Comparison of ENCODE assay signal across 29 cellular contexts in the genomic region with DNA sequence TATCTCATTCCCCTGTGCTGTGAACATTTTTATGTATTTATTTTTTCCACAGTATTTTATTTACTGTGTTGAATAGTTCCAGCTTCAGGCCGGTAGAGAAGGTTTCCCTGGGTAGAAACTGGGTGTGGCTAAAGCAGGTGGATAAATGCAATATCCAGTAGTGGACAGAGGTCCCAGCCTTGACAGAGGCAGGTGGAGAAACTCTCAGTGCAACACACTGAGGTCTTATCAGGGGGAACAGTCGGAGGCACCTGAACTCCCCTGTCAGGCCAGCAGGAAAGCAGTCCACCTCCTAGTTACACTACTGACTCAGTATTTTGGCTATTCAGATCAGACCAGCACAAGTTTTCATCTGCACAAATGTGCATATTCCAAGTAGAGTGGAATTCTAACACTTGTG.
"Had no signal": no experiment of that assay in that cellular context is flagged by ENCODE, and none has a peak within 500 bp of the region (broad histone marks: within the 10 kb centered on the region; RNA-seq: fewer than 3 reads in every experiment).

No MANE protein-coding gene starts in this region.

- H3K27ac ChIP-seq: left ventricle myocardium inferior, parathyroid adenoma, right atrium auricular region, right lobe of liver, stomach, testis, thyroid gland, transverse colon, upper lobe of right lung had no signal

- DNase-seq: head of caudate nucleus; hippocampal formation; kidney glomerular epithelial cell; left colon; left ventricle myocardium inferior; midbrain; mucosa of descending colon; naive thymus-derived CD8-positive, alpha-beta T cell; nucleus accumbens; right lobe of liver; stimulated activated CD4-positive, alpha-beta T cell treated with anti-CD3 and anti-CD28 coated beads, Interleukin-1b, Interleukin-23, amount 100 ng/mL, for 48 hours; stimulated activated CD4-positive, alpha-beta T cell treated with anti-CD3 and anti-CD28 coated beads, Interleukin-2, amount 100 ng/mL, for 48 hours; stimulated activated CD4-positive, alpha-beta T cell treated with anti-CD3 and anti-CD28 coated beads, Interleukin-4, amount 100 ng/mL, for 4 hours; stimulated activated CD8-positive, alpha-beta memory T cell treated with anti-CD3 and anti-CD28 coated beads, Interleukin-4, amount 100 ng/mL, for 48 hours; stimulated activated naive CD4-positive, alpha-beta T cell treated with Interleukin-2 at 50 U/mL for 16 hours; stomach; testis; thyroid gland; transverse colon; upper lobe of right lung had no signal

- H3K4me1 Mint-ChIP-seq: naive thymus-derived CD8-positive, alpha-beta T cell; nephron; stimulated activated memory B cell treated with anti-CD40 and anti-IgM and Interleukin-4, amounts not matched to agents 10 μg/mL and 1 μg/mL and 100 μg/mL, for 72 hours had no signal

- H3K27me3 Mint-ChIP-seq: progenitor cell of endocrine pancreas; stimulated activated memory B cell treated with anti-CD40 and anti-IgM and Interleukin-4, amounts not matched to agents 10 μg/mL and 1 μg/mL and 100 μg/mL, for 72 hours had no signal

- H3K27me3 ChIP-seq: right atrium auricular region, right lobe of liver, stomach, testis, thyroid gland, transverse colon, upper lobe of right lung had no signal

- H3K9me3 ChIP-seq: mucosa of descending colon, right lobe of liver, testis, thyroid gland, upper lobe of right lung had no signal

- H3K4me3 ChIP-seq: left ventricle myocardium inferior, lung, mucosa of descending colon, right atrium auricular region, right lobe of liver, smooth muscle cell, stomach, testis, thyroid gland, transverse colon, upper lobe of right lung had no signal

- H3K4me3 Mint-ChIP-seq: naive thymus-derived CD8-positive, alpha-beta T cell; nephron; neural crest cell; stimulated activated memory B cell treated with anti-CD40 and anti-IgM and Interleukin-4, amounts not matched to agents 10 μg/mL and 1 μg/mL and 100 μg/mL, for 72 hours had no signal

- H3K36me3 ChIP-seq: right atrium auricular region, right lobe of liver, stomach, thyroid gland, transverse colon, upper lobe of right lung had no signal

- H3K4me1 ChIP-seq: left ventricle myocardium inferior, parathyroid adenoma, right atrium auricular region, right lobe of liver, testis, transverse colon, upper lobe of right lung had no signal

- FAIRE-seq: keratinocyte had no signal

- ATAC-seq: left colon; mucosa of descending colon; naive thymus-derived CD8-positive, alpha-beta T cell; right lobe of liver; stimulated activated memory B cell treated with anti-CD40 and anti-IgM and Interleukin-4, amounts not matched to agents 10 μg/mL and 1 μg/mL and 100 μg/mL, for 72 hours; upper lobe of right lung had no signal

- H3K36me3 Mint-ChIP-seq: stimulated activated memory B cell treated with anti-CD40 and anti-IgM and Interleukin-4, amounts not matched to agents 10 μg/mL and 1 μg/mL and 100 μg/mL, for 72 hours had no signal
